In the genomic region with DNA sequence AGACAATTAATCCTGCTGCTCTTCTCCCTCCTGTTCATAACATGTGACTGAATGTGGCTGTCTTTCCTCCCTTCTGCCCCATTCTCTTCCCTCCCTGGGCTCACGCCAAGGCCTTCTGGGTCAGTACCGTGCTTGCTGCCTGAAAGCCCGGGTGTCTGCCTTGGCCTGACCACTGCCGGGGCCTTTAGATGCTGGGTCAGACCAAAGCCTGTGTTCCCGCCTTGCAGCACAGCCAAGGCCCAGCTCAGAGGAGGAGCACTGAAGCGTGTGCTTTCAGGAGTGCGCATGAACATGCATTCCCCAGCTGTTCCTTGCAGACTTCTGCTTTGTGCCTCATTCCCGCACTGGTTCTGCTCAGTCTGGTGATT, we compare ENCODE assay signal across 13 cellular contexts. TPM values are rescaled to one million over a fixed set of nuclear protein-coding genes. Genes with fewer than 3 reads are reported as not detected.
DNase-seq lines count a peak whose midpoint lies in the region; ATAC-seq, FAIRE-seq and TF ChIP-seq lines count a peak whose summit lies in the region.
"Had no signal": no experiment of that assay in that cellular context is flagged by ENCODE, and none has a peak within 500 bp of the region (broad histone marks: within the 10 kb centered on the region; RNA-seq: fewer than 3 reads in every experiment).

No MANE protein-coding gene starts in this region.

- H3K4me3 ChIP-seq in body of pancreas (no peak overlapping the region), pancreas (no peak overlapping the region)

- FAIRE-seq in pancreas (lab: Jason Lieb, UNC) = no peak
- FAIRE-seq: GM18507 had no signal

- intact Hi-C loops in body of pancreas (cut with DNase I) = loop anchor here (5.0 kb wide), 1 partner anchor 44 kb away; no protein-coding TSS in a partner anchor
- intact Hi-C loops in pancreas (cut with DNase I) = no loop called here

- H3K9me3 ChIP-seq in body of pancreas (no peaks in the 10 kb centered on the region), pancreas (no peaks in the 10 kb centered on the region)

- WGBS in body of pancreas, 2 donors = 62 to 65% methylated on average over 8 of the region's 8 CpGs
- 54 to 55% methylated on average over 8 of the region's 8 CpGs for WGBS in pancreas, 2 donors

- H3K36me3 ChIP-seq in body of pancreas (replicated peaks in 1 of 2; ENCODE audit: insufficient read depth in 1 of 2, low read depth in 2 of 2) = no peaks in the 10 kb centered on the region
- H3K36me3 ChIP-seq in pancreas = peaks cover 0 to 8% (median 0%) of the 10 kb centered on the region in 3 donors

- H3K4me1 ChIP-seq in body of pancreas (peaks cover 64% of the 10 kb centered on the region), pancreas (peaks cover 15 to 55% (median 30%) of the 10 kb centered on the region in 3 donors)

- no peaks in the 10 kb centered on the region for H3K27me3 ChIP-seq in body of pancreas
- H3K27me3 ChIP-seq in pancreas = no peaks in the 10 kb centered on the region

- H3K27ac ChIP-seq in body of pancreas (peak overlapping the region; percentile 16 to 59 (median 22)), pancreas (no peak overlapping the region)

- TF ChIP-seq POLR2A in body of pancreas (IDR thresholded peaks at IDR 0.05) = no peak

- ATAC-seq in body of pancreas = no peak
- ATAC-seq in pancreas = peak in 3 of 4 donors; percentile 21 to 54 (median 30)
- ATAC-seq in GM18861 (IDR thresholded peaks at IDR 0.05; ENCODE audit: unreplicated experiment) = no peak
- no peak for ATAC-seq in HG03442 (IDR thresholded peaks at IDR 0.05; ENCODE audit: unreplicated experiment)

- TF ChIP-seq CTCF in body of pancreas (IDR thresholded peaks at IDR 0.05) (no peak), pancreas (IDR thresholded peaks at IDR 0.05) (no peak)

- DNase-seq in AG20443 (ENCODE audit: low spot score) = peak; percentile 48
- no peak for DNase-seq in body of pancreas
- peak in 28 of 51 donors; percentile 7 to 63 (median 28) for DNase-seq in hypothalamus (lab: John Stamatoyannopoulos, UW)
- DNase-seq in pancreas = no peak
- no peak for DNase-seq in MV-4-11 (lab: John Stamatoyannopoulos, UW)
- DNase-seq in OCI-M1 (lab: John Stamatoyannopoulos, UW) = no peak
- DNase-seq: activated CD4-positive, alpha-beta memory T cell treated with anti-CD3 and anti-CD28 coated beads, Interleukin-2, amount 10 ng/mL, durations not matched to agents 7 days and 5 days; activated naive CD8-positive, alpha-beta T cell treated with anti-CD3 and anti-CD28 coated beads, Interleukin-2, amount 10 ng/mL, durations not matched to agents 7 days and 5 days; NCI-H146; SW 1271 had no signal

RNA-seq across cellular contexts. Expression of gene SARS1, which starts 27.0 kb away (rescaled TPM):
- 100 to 1,000 TPM in 1 of 2 donors, 10 to 100 TPM in 1; 65.3 to 123 TPM for total RNA-seq in body of pancreas
- 100 to 1,000 TPM in 4 of 6 donors, 10 to 100 TPM in 2; 82.7 to 270 (median 115) TPM for total RNA-seq in pancreas
- 100 to 1,000 TPM in 1 of 2 donors, 10 to 100 TPM in 1; 50.5 to 125 TPM for polyA plus RNA-seq in pancreas

Comparison
In these comparisons a context has a peak if more than half of its experiments do, and no peak if none do; other contexts are left out.
1. DNase-seq: peak in AG20443 (single experiment) and hypothalamus (28 of 51); none in body of pancreas (0 of 4), pancreas (0 of 6), MV-4-11 (single experiment) and OCI-M1 (single experiment).
2. ATAC-seq: peak in pancreas (3 of 4); none in body of pancreas (single experiment), GM18861 (single experiment) and HG03442 (single experiment).
3. H3K27ac ChIP-seq: peak in body of pancreas (4 of 4); none in pancreas (0 of 4).